ENCODE assay signal across 12 cellular contexts in genomic region chr1:24588573-24588972, GRCh38. TPM values are rescaled to one million over a fixed set of nuclear protein-coding genes. Genes with fewer than 3 reads are reported as not detected.
"Had no signal": no experiment of that assay in that cellular context is flagged by ENCODE, and none has a peak within 500 bp of the region (broad histone marks: within the 10 kb centered on the region; RNA-seq: fewer than 3 reads in every experiment).

No MANE protein-coding gene starts in this region.

- H3K36me3 ChIP-seq: HAP-1 had no signal

- DNase-seq: GM23248, GOT3, H7, HFFc6, IMR-90, KG1 had no signal

- H3K4me3 Mint-ChIP-seq: HFFc6 had no signal

- H2AFZ ChIP-seq: GM23248 had no signal

- ATAC-seq: HCT116, K562 had no signal

- H3K9me3 ChIP-seq: HAP-1 had no signal

- H3K4me3 ChIP-seq: GM23248, HAP-1, K562 had no signal

- H3K9ac ChIP-seq: GM23248 had no signal

- H3K9me3 Mint-ChIP-seq: HFFc6 had no signal

- H3K27ac ChIP-seq: GM23248, HL-60 had no signal

- H3K27ac Mint-ChIP-seq: HFFc6 had no signal

RNA-seq across cellular contexts. Expression of gene NCMAP, which starts 32.7 kb away (rescaled TPM):
- total RNA-seq: GM23248, H4, HFFc6, HT1080, IMR-90, K562 had no signal
- polyA plus RNA-seq: GM23248, IMR-90 had no signal
